In the genomic region with DNA sequence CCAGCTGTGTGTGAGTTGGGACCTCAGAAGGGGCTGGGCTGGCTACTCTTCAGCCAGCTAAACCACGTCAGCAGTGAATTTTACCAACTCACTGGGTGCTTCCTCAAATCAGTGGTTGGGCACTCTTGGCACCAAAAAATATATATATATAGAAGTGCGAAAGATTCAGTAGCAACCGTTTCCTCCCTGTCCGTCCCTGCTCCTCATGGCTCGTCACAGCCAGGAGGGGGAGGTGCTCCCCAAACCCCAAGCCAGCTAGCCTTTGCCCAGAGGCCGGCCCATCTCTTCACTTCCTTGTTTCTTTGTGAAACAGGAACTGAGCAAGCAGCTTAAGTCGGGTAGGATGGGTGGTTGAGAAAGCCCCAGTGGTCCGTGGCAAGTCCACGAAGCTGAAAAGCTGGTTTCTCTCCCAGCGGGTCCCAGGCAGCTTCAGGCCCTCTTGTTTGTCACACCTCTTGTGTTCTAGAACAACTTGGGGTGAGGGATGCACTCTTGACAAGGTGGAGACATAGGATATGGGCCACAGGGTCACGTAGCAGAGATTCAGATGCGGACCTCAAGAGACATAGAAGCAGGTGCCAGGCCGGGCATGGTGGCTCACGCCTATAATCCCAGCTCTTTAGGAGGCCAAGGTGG, we compare ENCODE assay signal across 8 cellular contexts. TPM values are rescaled to one million over a fixed set of nuclear protein-coding genes. Genes with fewer than 3 reads are reported as not detected.
DNase-seq lines count a peak whose midpoint lies in the region; ATAC-seq, FAIRE-seq and TF ChIP-seq lines count a peak whose summit lies in the region.
"Had no signal": no experiment of that assay in that cellular context is flagged by ENCODE, and none has a peak within 500 bp of the region (broad histone marks: within the 10 kb centered on the region; RNA-seq: fewer than 3 reads in every experiment).

No MANE protein-coding gene starts in this region.

- no peaks in the 10 kb centered on the region for H3K36me3 Mint-ChIP-seq in stimulated activated memory B cell treated with anti-CD40 and anti-IgM and Interleukin-4, amounts not matched to agents 10 μg/mL and 1 μg/mL and 100 μg/mL, for 72 hours

- peaks cover 79% of the 10 kb centered on the region for H3K4me1 Mint-ChIP-seq in stimulated activated memory B cell treated with anti-CD40 and anti-IgM and Interleukin-4, amounts not matched to agents 10 μg/mL and 1 μg/mL and 100 μg/mL, for 72 hours

- intact Hi-C loops in esophagus squamous epithelium (cut with DNase I), result no loop called here

- no peaks in the 10 kb centered on the region for H3K9me2 ChIP-seq in OCI-LY1 (ENCODE audit: low read depth, low read length)

- ATAC-seq in GM19023 (IDR thresholded peaks at IDR 0.05; ENCODE audit: unreplicated experiment) (peak; percentile 69), HG02840 (IDR thresholded peaks at IDR 0.05; ENCODE audit: low FRiP score, unreplicated experiment) (peak; percentile 60)
- peak; percentile 88 for ATAC-seq in stimulated activated memory B cell treated with anti-CD40 and anti-IgM and Interleukin-4, amounts not matched to agents 10 μg/mL and 1 μg/mL and 100 μg/mL, for 72 hours

- TF ChIP-seq POLR2A in esophagus squamous epithelium (IDR thresholded peaks at IDR 0.05), result no peak

- no peaks in the 10 kb centered on the region for H3K79me2 ChIP-seq in OCI-LY1 (ENCODE audit: insufficient read depth, low read length)

- H3K4me1 ChIP-seq in OCI-LY1 (ENCODE audit: insufficient read depth, low read length, severe bottlenecking), result peaks cover 94% of the 10 kb centered on the region
- no peaks in the 10 kb centered on the region for H3K4me1 ChIP-seq in esophagus squamous epithelium

- WGBS in esophagus squamous epithelium, 2 donors, result 48% methylated on average over 11 of the region's 14 CpGs; no CpG with 5 or more reads in 1 of the 2 donors

- no peaks in the 10 kb centered on the region for H3K9me3 Mint-ChIP-seq in stimulated activated memory B cell treated with anti-CD40 and anti-IgM and Interleukin-4, amounts not matched to agents 10 μg/mL and 1 μg/mL and 100 μg/mL, for 72 hours

- no peaks in the 10 kb centered on the region for H3K27me3 Mint-ChIP-seq in stimulated activated memory B cell treated with anti-CD40 and anti-IgM and Interleukin-4, amounts not matched to agents 10 μg/mL and 1 μg/mL and 100 μg/mL, for 72 hours

- H3K9ac ChIP-seq in OCI-LY1 (ENCODE audit: low read length), result peak overlapping the region; percentile 66; the same call in 1 of the 2 replicates

- H3K27ac Mint-ChIP-seq in stimulated activated memory B cell treated with anti-CD40 and anti-IgM and Interleukin-4, amounts not matched to agents 10 μg/mL and 1 μg/mL and 100 μg/mL, for 72 hours, result peak overlapping the region; percentile 97

- TF ChIP-seq CTCF in OCI-LY1 (IDR thresholded peaks at IDR 0.05; ENCODE audit: low read length) (no peak), esophagus squamous epithelium (IDR thresholded peaks at IDR 0.05) (no peak)

- H4K20me1 ChIP-seq in OCI-LY1 (ENCODE audit: insufficient read depth, low read length), result no peaks in the 10 kb centered on the region

- H3K4me3 ChIP-seq in OCI-LY1 (ENCODE audit: low read depth, low read length, poor library complexity, severe bottlenecking) (peak overlapping the region; percentile 30), esophagus squamous epithelium (no peak overlapping the region)
- H3K4me3 ChIP-seq: SJSA1 had no signal

- no peak for FAIRE-seq in RCC 7860 (lab: Jason Lieb, UNC)

- H3F3A ChIP-seq in OCI-LY1 (ENCODE audit: insufficient read depth, low read length), result no peaks in the 10 kb centered on the region; the same call in 1 of the 2 replicates

- H3K9me3 ChIP-seq in OCI-LY1 (ENCODE audit: low read length), result no peaks in the 10 kb centered on the region
- H3K9me3 ChIP-seq in esophagus squamous epithelium, result no peaks in the 10 kb centered on the region
- H3K9me3 ChIP-seq: SJSA1 had no signal

- H3K27me3 ChIP-seq in OCI-LY1 (ENCODE audit: insufficient read depth, low read length) (no peaks in the 10 kb centered on the region), esophagus squamous epithelium (no peaks in the 10 kb centered on the region)
- H3K27me3 ChIP-seq: SJSA1 had no signal

- H3K4me2 ChIP-seq in OCI-LY1 (ENCODE audit: low read length), result peak overlapping the region; percentile 52; the same call in 1 of the 2 replicates

- peak; percentile 26 for DNase-seq in esophagus squamous epithelium (lab: John Stamatoyannopoulos, UW)
- no peak for DNase-seq in RCC 7860 (ENCODE audit: low spot score)
- no peak for DNase-seq in NCI-H345 (lab: John Stamatoyannopoulos, UW)

- H3K4me3 Mint-ChIP-seq in stimulated activated memory B cell treated with anti-CD40 and anti-IgM and Interleukin-4, amounts not matched to agents 10 μg/mL and 1 μg/mL and 100 μg/mL, for 72 hours, result peak overlapping the region; percentile 50

- no peaks in the 10 kb centered on the region for H3K36me3 ChIP-seq in OCI-LY1 (ENCODE audit: insufficient read depth, low read length)
- H3K36me3 ChIP-seq in esophagus squamous epithelium, result no peaks in the 10 kb centered on the region
- H3K36me3 ChIP-seq: SJSA1 had no signal

- H3K27ac ChIP-seq in OCI-LY1 (ENCODE audit: low read depth, low read length, poor library complexity, severe bottlenecking) (peak overlapping the region; percentile 99), esophagus squamous epithelium (peak overlapping the region in 3 of 4 donors; percentile 30 to 79 (median 52))
- H3K27ac ChIP-seq: SJSA1 had no signal

- H2AFZ ChIP-seq in OCI-LY1 (ENCODE audit: low read length), result no peak overlapping the region

RNA-seq across cellular contexts. Expression of gene SASH3, which starts 6.8 kb away (rescaled TPM):
- 1 to 10 TPM; 2.5 to 9.3 (median 4.0) TPM for total RNA-seq in esophagus squamous epithelium
- total RNA-seq: SJSA1 had no signal

RNA-seq across cellular contexts. Expression of gene XPNPEP2, which starts 34.1 kb away (rescaled TPM):
- total RNA-seq in esophagus squamous epithelium, result 1 to 10 TPM in 2 of 4 donors, under 1 TPM in 1, not detected in 1; 0.88 to 5.7 (median 3.6) TPM
